8 cellular contexts compared by ENCODE assay signal in genomic region chr12:53097564-53098353, GRCh38. TPM values are rescaled to one million over a fixed set of nuclear protein-coding genes. Genes with fewer than 3 reads are reported as not detected.
DNase-seq lines count a peak whose midpoint lies in the region; ATAC-seq and TF ChIP-seq lines count a peak whose summit lies in the region.

TSS of gene IGFBP6 (plus strand) at chr12:53097667. CDS start at chr12:53097718, 51 bp downstream.

- peak within 1 kb of the TSS; percentile 77 for H3K4me3 Mint-ChIP-seq in activated naive CD8-positive, alpha-beta T cell treated with anti-CD3 and anti-CD28 coated beads, Interleukin-2, amount 50 U/mL, for 24 hours

- peak within 1 kb of the TSS; percentile 89 for H3K27ac Mint-ChIP-seq in activated naive CD8-positive, alpha-beta T cell treated with anti-CD3 and anti-CD28 coated beads, Interleukin-2, amount 50 U/mL, for 24 hours

- 4% methylated on average over 23 of the region's 51 CpGs for WGBS in SK-N-SH (ENCODE audit: low lambda C conversion rate)
- 1% methylated on average over 51 of the region's 51 CpGs for WGBS in heart right ventricle, 2 donors
- 2 to 8% (median 4%) methylated on average over 30 to 51 of the region's 51 CpGs for WGBS in psoas muscle, 3 donors

- no peak for TF ChIP-seq RAD21 in SK-N-SH (IDR thresholded peaks at IDR 0.05; ENCODE audit: low read length)

- peaks cover 46% of the 10 kb centered on the region for H3K4me1 Mint-ChIP-seq in activated naive CD8-positive, alpha-beta T cell treated with anti-CD3 and anti-CD28 coated beads, Interleukin-2, amount 50 U/mL, for 24 hours

- peak within 1 kb of the TSS; percentile 74 for H2AFZ ChIP-seq in SK-N-SH (ENCODE audit: low read depth)

- H3F3A ChIP-seq in SK-N-SH (replicated peaks; ENCODE audit: insufficient read depth), result peaks cover 30% of the 10 kb centered on the region

- H3K4me3 ChIP-seq in SK-N-SH (ENCODE audit: low read depth in 2 of 2, low read length in 1 of 2), result peak within 1 kb of the TSS; percentile 62 to 78
- peak within 1 kb of the TSS; percentile 28 to 82 (median 66) for H3K4me3 ChIP-seq in heart right ventricle
- H3K4me3 ChIP-seq in psoas muscle, result peak within 1 kb of the TSS; percentile 72

- peaks cover 10% of the 10 kb centered on the region; the same call in 1 of the 2 replicates for H3K79me2 ChIP-seq in SK-N-SH (ENCODE audit: insufficient read depth)

- H3K36me3 ChIP-seq in SK-N-SH (replicated peaks in 1 of 2; ENCODE audit: control insufficient read depth in 1 of 2, insufficient read depth in 2 of 2, low read length in 1 of 2), result peaks cover 8% of the 10 kb centered on the region in 2 experiments
- H3K36me3 ChIP-seq in heart right ventricle, result peaks cover 0 to 23% (median 0%) of the 10 kb centered on the region in 9 donors
- no peaks in the 10 kb centered on the region for H3K36me3 ChIP-seq in psoas muscle (ENCODE audit: insufficient read depth in 1 of 2, low read depth in 1 of 2)

- CTCF ChIA-PET in SK-N-SH (lab: Yijun Ruan, JAX), result interaction anchor here (1.1 to 7.6 kb wide), 13 partner anchors 12 to 101 kb away, joined by 3 to 385 read pairs (median 13); partner anchors contain the start of genes SPRYD3 and TNS2

- peak in 1 of 2 experiments; percentile 6; a peak in 1 of 4 replicates for TF ChIP-seq EP300 in SK-N-SH (IDR thresholded peaks at IDR 0.05; ENCODE audit: borderline replicate concordance in 1 of 2, low read depth in 1 of 2, low read length in 1 of 2)

- ATAC-seq in activated naive CD8-positive, alpha-beta T cell treated with anti-CD3 and anti-CD28 coated beads, Interleukin-2, amount 50 U/mL, for 24 hours, result peak; percentile 37
- ATAC-seq in heart right ventricle (peak; percentile 51 to 73 (median 68)), psoas muscle (peak; percentile 43 to 60 (median 52)), GM21717 (IDR thresholded peaks at IDR 0.05; ENCODE audit: unreplicated experiment) (no peak), GM18519 (IDR thresholded peaks at IDR 0.05; ENCODE audit: low FRiP score, unreplicated experiment) (no peak)

- peak within 1 kb of the TSS; percentile 81 for H3K9ac ChIP-seq in SK-N-SH

- H3K9me2 ChIP-seq in SK-N-SH, result no peaks in the 10 kb centered on the region

- H3K9me3 ChIP-seq in SK-N-SH (no peaks in the 10 kb centered on the region), heart right ventricle (no peaks in the 10 kb centered on the region), psoas muscle (no peaks in the 10 kb centered on the region)

- H3K27me3 ChIP-seq in SK-N-SH (ENCODE audit: insufficient read depth) (no peaks in the 10 kb centered on the region), heart right ventricle (peaks cover 0 to 4% (median 0%) of the 10 kb centered on the region in 7 donors), psoas muscle (ENCODE audit: insufficient read depth in 3 of 3, low read length in 2 of 3) (no peaks in the 10 kb centered on the region)

- intact Hi-C loops in heart right ventricle (cut with DNase I) (loop anchor here in 7 of 10 donors (2.0 to 5.0 kb wide), 7 partner anchors 17 to 60 kb away; partner anchors contain the start of gene SPRYD3 (in 2 of the 7)), psoas muscle (cut with DNase I) (loop anchor here (2.0 to 5.0 kb wide), 2 partner anchors 31 to 95 kb away; no protein-coding TSS in a partner anchor)

- peak within 1 kb of the TSS; percentile 100 for H3K4me2 ChIP-seq in SK-N-SH

- H3K27me3 Mint-ChIP-seq in activated naive CD8-positive, alpha-beta T cell treated with anti-CD3 and anti-CD28 coated beads, Interleukin-2, amount 50 U/mL, for 24 hours, result peaks cover 11% of the 10 kb centered on the region

- H4K20me1 ChIP-seq in SK-N-SH (ENCODE audit: insufficient read depth), result no peaks in the 10 kb centered on the region

- H3K4me1 ChIP-seq in SK-N-SH (ENCODE audit: control insufficient read depth in 1 of 2, insufficient read depth in 2 of 2, low read depth in 1 of 2, low read length in 1 of 2) (peaks cover 10 to 21% of the 10 kb centered on the region in 2 experiments; a peak in 2 of 4 replicates), heart right ventricle (peaks cover 10 to 59% (median 40%) of the 10 kb centered on the region in 9 donors), psoas muscle (peaks cover 5% of the 10 kb centered on the region)

- TF ChIP-seq CTCF in SK-N-SH (IDR thresholded peaks at IDR 0.05) (no peak; the same call in 1 of the 2 replicates), heart right ventricle (IDR thresholded peaks at IDR 0.05) (peak in 4 of 9 donors; percentile 13 to 26 (median 22)), psoas muscle (IDR thresholded peaks at IDR 0.05) (no peak)

- H3K36me3 Mint-ChIP-seq in activated naive CD8-positive, alpha-beta T cell treated with anti-CD3 and anti-CD28 coated beads, Interleukin-2, amount 50 U/mL, for 24 hours (ENCODE audit: low read depth), result no peaks in the 10 kb centered on the region

- H3K9me3 Mint-ChIP-seq in activated naive CD8-positive, alpha-beta T cell treated with anti-CD3 and anti-CD28 coated beads, Interleukin-2, amount 50 U/mL, for 24 hours, result no peaks in the 10 kb centered on the region

- POLR2A ChIA-PET in SK-N-SH (lab: Yijun Ruan, JAX), result interaction anchor here (0.7 to 1.2 kb wide), 7 partner anchors 11 to 92 kb away, joined by 3 to 10 read pairs (median 3); partner anchors contain the start of genes EIF4B and SPRYD3

- DNase-seq in DMS53 (lab: John Stamatoyannopoulos, UW) (peak; percentile 81), HK-2 (ENCODE audit: unreplicated experiment) (peak; percentile 72), SK-N-SH (peak; percentile 91), heart right ventricle (peak; percentile 62 to 79), psoas muscle (peak; percentile 71 to 82)
- peak; percentile 74 for DNase-seq in activated naive CD8-positive, alpha-beta T cell treated with anti-CD3 and anti-CD28 coated beads, Interleukin-2, amount 50 U/mL, for 24 hours

- H3K27ac ChIP-seq in SK-N-SH (ENCODE audit: low read depth in 2 of 2, low read length in 1 of 2) (peak within 1 kb of the TSS; percentile 90 to 98), heart right ventricle (peak within 1 kb of the TSS; percentile 79 to 97 (median 90)), psoas muscle (peak within 1 kb of the TSS; percentile 62)

TF ChIP-seq in SK-N-SH, 30 proteins besides CTCF, POLR2A, EP300 and RAD21:
- TF ChIP-seq MXI1 (IDR thresholded peaks at IDR 0.05; ENCODE audit: low read depth, low read length), result peak; percentile 32; the same call in 1 of the 2 replicates
- TF ChIP-seq POLR2AphosphoS5 (IDR thresholded peaks at IDR 0.05; ENCODE audit: low read depth, low read length), result peak; percentile 60; the same call in 1 of the 2 replicates
- peak; percentile 31; the same call in 1 of the 2 replicates for TF ChIP-seq USF1 (IDR thresholded peaks at IDR 0.05; ENCODE audit: borderline replicate concordance, low read depth)
- TF ChIP-seq SIN3A (IDR thresholded peaks at IDR 0.05; ENCODE audit: borderline replicate concordance, low read depth, low read length), result no peak; the same call in 1 of the 2 replicates
- TF ChIP-seq NFIC (IDR thresholded peaks at IDR 0.05; ENCODE audit: borderline replicate concordance), result peak; percentile 92
- TF ChIP-seq FOXM1 (IDR thresholded peaks at IDR 0.05; ENCODE audit: low read depth), result no peak
- 0 out of 2 replicates have a peak, but pooled peaks have one; percentile 48 for TF ChIP-seq MAX (IDR thresholded peaks at IDR 0.05; ENCODE audit: low read depth)

RNA-seq across cellular contexts. Expression of gene IGFBP6, which starts in this region (rescaled TPM):
- polyA plus RNA-seq in SK-N-SH (2012; rRNA removed) (290 and 570 TPM in 2 replicates), heart right ventricle (100 to 1,000 TPM in 1 of 2 donors, 10 to 100 TPM in 1; 61.5 to 182 TPM), psoas muscle (10 to 100 TPM; 23.9 to 27.0 (median 25.5) TPM)
- polyA plus RNA-seq in SK-N-SH (2012; cell fraction: cytosol; rRNA removed), result 204 and 327 TPM in 2 replicates
- polyA plus RNA-seq in SK-N-SH (2012; cell fraction: nucleus; rRNA removed), result 223 and 345 TPM in 2 replicates
- total RNA-seq in heart right ventricle (10 to 100 TPM; 27.0 to 75.6 (median 37.7) TPM), psoas muscle (10 to 100 TPM in 3 of 4 donors, 1 to 10 TPM in 1; 6.4 to 21.3 (median 18.1) TPM)

Comparison
In these comparisons a context has a peak if more than half of its experiments do, and no peak if none do; other contexts are left out.
1. ATAC-seq: peak in activated naive CD8-positive, alpha-beta T cell treated with anti-CD3 and anti-CD28 coated beads, Interleukin-2, amount 50 U/mL, for 24 hours (single experiment), heart right ventricle (8 of 8) and psoas muscle (4 of 4); none in GM21717 (single experiment) and GM18519 (single experiment).
2. Peak in every context shown above with its lines, with median percentiles within 50 percentile points of each other: DNase-seq, H3K27ac ChIP-seq and H3K4me3 ChIP-seq.